11 cellular contexts compared by ENCODE assay signal in genomic region chr20:50915424-50915823, GRCh38. TPM values are rescaled to one million over a fixed set of nuclear protein-coding genes. Genes with fewer than 3 reads are reported as not detected.
DNase-seq lines count a peak whose midpoint lies in the region; ATAC-seq, FAIRE-seq and TF ChIP-seq lines count a peak whose summit lies in the region.
"Had no signal": no experiment of that assay in that cellular context is flagged by ENCODE, and none has a peak within 500 bp of the region (broad histone marks: within the 10 kb centered on the region; RNA-seq: fewer than 3 reads in every experiment).

No MANE protein-coding gene starts in this region.

- no peak overlapping the region for H2AFZ ChIP-seq in astrocyte (ENCODE audit: low read depth, low read length)
- H2AFZ ChIP-seq in hepatocyte, result no peak overlapping the region

- WGBS in heart right ventricle, 2 donors, result 20 to 33% methylated on average over 3 of the region's 3 CpGs
- WGBS in hepatocyte (ENCODE audit: low lambda C conversion rate, missing lambda C conversion rate), result 42% methylated on average over 3 of the region's 3 CpGs

- DNase-seq in heart right ventricle (no peak), cardiac septum (ENCODE audit: low spot score) (no peak), astrocyte (ENCODE audit: low read depth) (peak; percentile 36), hepatocyte (ENCODE audit: low spot score) (no peak), type B pancreatic cell (ENCODE audit: extremely low spot score, unreplicated experiment) (no peak), NCI-H2227 treated with DMSO at 0.1 percent for 48 hours (lab: John Stamatoyannopoulos, UW) (no peak)
- DNase-seq: colonic mucosa, hippocampal formation had no signal

- H3K9me3 Mint-ChIP-seq in astrocyte (ENCODE audit: unreplicated experiment) (no peaks in the 10 kb centered on the region), type B pancreatic cell (no peaks in the 10 kb centered on the region)
- H3K9me3 Mint-ChIP-seq: T-helper 1 cell treated with Interleukin-12 subunit alpha and Interleukin-12 subunit beta and Interleukin-4 antibody, amounts not matched to agents 30 μg/mL and 1 μg/mL, for 36 hours had no signal

- no peak overlapping the region for H3K9ac ChIP-seq in astrocyte (ENCODE audit: low read length)

- peak overlapping the region in 1 of 10 donors; percentile 36 for H3K27ac ChIP-seq in heart right ventricle
- no peak overlapping the region for H3K27ac ChIP-seq in astrocyte (ENCODE audit: low read depth, low read length)
- peak overlapping the region; percentile 41 for H3K27ac ChIP-seq in hepatocyte
- H3K27ac ChIP-seq: colonic mucosa had no signal

- H3K4me3 Mint-ChIP-seq in astrocyte (ENCODE audit: unreplicated experiment) (no peak overlapping the region), type B pancreatic cell (no peak overlapping the region)
- H3K4me3 Mint-ChIP-seq: T-helper 1 cell treated with Interleukin-12 subunit alpha and Interleukin-12 subunit beta and Interleukin-4 antibody, amounts not matched to agents 30 μg/mL and 1 μg/mL, for 36 hours had no signal

- H3K27me3 ChIP-seq in heart right ventricle (no peaks in the 10 kb centered on the region), astrocyte (ENCODE audit: insufficient read depth, low read length) (no peaks in the 10 kb centered on the region), hepatocyte (no peaks in the 10 kb centered on the region)
- H3K27me3 ChIP-seq: colonic mucosa had no signal

- FAIRE-seq in astrocyte (lab: Jason Lieb, UNC), result no peak

- intact Hi-C loops in heart right ventricle (cut with DNase I), result loop anchor here in 1 of 10 donors (10.0 kb wide), 1 partner anchor 121 kb away; the partner anchor contains the start of gene BCAS4
- intact Hi-C loops in cardiac septum (cut with DNase I), result no loop called here

- H3K27me3 Mint-ChIP-seq in astrocyte (ENCODE audit: low read depth, unreplicated experiment), result no peaks in the 10 kb centered on the region
- H3K27me3 Mint-ChIP-seq in type B pancreatic cell, result no peaks in the 10 kb centered on the region

- no peak overlapping the region for H3K4me3 ChIP-seq in heart right ventricle
- no peak overlapping the region for H3K4me3 ChIP-seq in astrocyte (ENCODE audit: insufficient read depth, low read depth, low read length)
- H3K4me3 ChIP-seq in hepatocyte, result no peak overlapping the region
- H3K4me3 ChIP-seq: colonic mucosa had no signal

- no peaks in the 10 kb centered on the region for H3K9me3 ChIP-seq in heart right ventricle
- no peaks in the 10 kb centered on the region for H3K9me3 ChIP-seq in astrocyte (ENCODE audit: insufficient read depth, low read depth, low read length)
- no peaks in the 10 kb centered on the region for H3K9me3 ChIP-seq in hepatocyte (ENCODE audit: low read depth)
- H3K9me3 ChIP-seq: colonic mucosa had no signal

- H3K36me3 Mint-ChIP-seq in astrocyte (ENCODE audit: low read depth, unreplicated experiment) (peaks cover 10% of the 10 kb centered on the region), type B pancreatic cell (peaks cover 20% of the 10 kb centered on the region)

- peak overlapping the region; percentile 29 for H3K27ac Mint-ChIP-seq in astrocyte (ENCODE audit: unreplicated experiment)
- peak overlapping the region; percentile 16 for H3K27ac Mint-ChIP-seq in type B pancreatic cell
- H3K27ac Mint-ChIP-seq: T-helper 1 cell treated with Interleukin-12 subunit alpha and Interleukin-12 subunit beta and Interleukin-4 antibody, amounts not matched to agents 30 μg/mL and 1 μg/mL, for 36 hours had no signal

- TF ChIP-seq CTCF in heart right ventricle (IDR thresholded peaks at IDR 0.05), result no peak
- no peak for TF ChIP-seq CTCF in astrocyte (IDR thresholded peaks at IDR 0.05; ENCODE audit: insufficient read depth, low read depth, low read length)
- TF ChIP-seq CTCF in hepatocyte (IDR thresholded peaks at IDR 0.05; ENCODE audit: poor library complexity), result no peak
- no peak for TF ChIP-seq CTCF in type B pancreatic cell (conservative IDR thresholded peaks at IDR 0.05)

- H3K79me2 ChIP-seq in astrocyte (ENCODE audit: insufficient read depth, low read length) (peaks cover 100% of the 10 kb centered on the region), hepatocyte (peaks cover 98% of the 10 kb centered on the region)

- H3K4me2 ChIP-seq in astrocyte (ENCODE audit: low read length) (peak overlapping the region; percentile 47), hepatocyte (peak overlapping the region; percentile 44)

- ATAC-seq in heart right ventricle, result peak in 5 of 8 donors; percentile 22 to 48 (median 37)
- ATAC-seq in HG02938 (IDR thresholded peaks at IDR 0.05; ENCODE audit: unreplicated experiment), result no peak
- no peak for ATAC-seq in GM21381 (IDR thresholded peaks at IDR 0.05; ENCODE audit: unreplicated experiment)

- H3K9me2 ChIP-seq in hepatocyte (replicated peaks; ENCODE audit: insufficient read depth), result no peaks in the 10 kb centered on the region

- H3K36me3 ChIP-seq in heart right ventricle, result peaks cover 0 to 15% (median 0%) of the 10 kb centered on the region in 9 donors
- peaks cover 3% of the 10 kb centered on the region for H3K36me3 ChIP-seq in astrocyte (ENCODE audit: insufficient read depth, low read length)
- H3K36me3 ChIP-seq in hepatocyte (replicated peaks; ENCODE audit: insufficient read depth, low read depth), result no peaks in the 10 kb centered on the region
- H3K36me3 ChIP-seq: colonic mucosa had no signal

- peaks cover 65% of the 10 kb centered on the region for H3K4me1 Mint-ChIP-seq in astrocyte (ENCODE audit: low read depth, unreplicated experiment)
- H3K4me1 Mint-ChIP-seq in type B pancreatic cell (ENCODE audit: unreplicated experiment), result peaks cover 61% of the 10 kb centered on the region

- H3K4me1 ChIP-seq in heart right ventricle (peaks cover 15 to 94% (median 84%) of the 10 kb centered on the region in 9 donors), astrocyte (ENCODE audit: insufficient read depth, low read length) (peaks cover 38% of the 10 kb centered on the region), hepatocyte (ENCODE audit: insufficient read depth) (peaks cover 72% of the 10 kb centered on the region)

- H4K20me1 ChIP-seq in astrocyte (ENCODE audit: insufficient read depth, low read length) (peaks cover 100% of the 10 kb centered on the region), hepatocyte (ENCODE audit: insufficient read depth, poor library complexity, severe bottlenecking) (peaks cover 99% of the 10 kb centered on the region)

RNA-seq across cellular contexts. Expression of gene ADNP, which starts 15.8 kb away (rescaled TPM):
- total RNA-seq in heart right ventricle (10 to 100 TPM; 30.9 to 46.1 (median 38.6) TPM), cardiac septum (32.8 TPM), astrocyte (63.9 and 72.1 TPM in 2 replicates), hepatocyte (43.7 and 44.3 TPM in 2 replicates), type B pancreatic cell (ENCODE audit: low replicate concordance) (81.7 and 103 TPM in 2 replicates)
- polyA plus RNA-seq in heart right ventricle (10 to 100 TPM; 14.6 to 27.8 TPM), hepatocyte (12.5 and 13.1 TPM in 2 replicates)

RNA-seq across cellular contexts. Expression of gene DPM1, which starts 42.9 kb away (rescaled TPM):
- total RNA-seq in heart right ventricle (10 to 100 TPM; 35.4 to 52.8 (median 49.9) TPM), cardiac septum (48.6 TPM), astrocyte (57.9 and 63.4 TPM in 2 replicates), hepatocyte (84.3 and 85.0 TPM in 2 replicates), type B pancreatic cell (ENCODE audit: low replicate concordance) (36.2 and 40.8 TPM in 2 replicates)
- polyA plus RNA-seq in heart right ventricle (10 to 100 TPM; 29.4 to 44.6 TPM), hepatocyte (72.9 and 77.8 TPM in 2 replicates)

RNA-seq across cellular contexts. Expression of gene MOCS3, which starts 43.2 kb away (rescaled TPM):
- total RNA-seq in heart right ventricle (1 to 10 TPM; 2.3 to 3.2 (median 2.6) TPM), cardiac septum (2.8 TPM), astrocyte (5.8 and 6.3 TPM in 2 replicates), hepatocyte (7.7 and 8.6 TPM in 2 replicates), type B pancreatic cell (ENCODE audit: low replicate concordance) (7.4 and 8.2 TPM in 2 replicates)
- polyA plus RNA-seq in heart right ventricle (1 to 10 TPM in 1 of 2 donors, under 1 TPM in 1; 0.95 to 1.7 TPM), hepatocyte (4.0 and 5.5 TPM in 2 replicates)

Comparison
In these comparisons a context has a peak if more than half of its experiments do, and no peak if none do; other contexts are left out.
1. ATAC-seq: peak in heart right ventricle (5 of 8); none in HG02938 (single experiment) and GM21381 (single experiment).